22 cellular contexts compared by ENCODE assay signal in genomic region chr5:40414922-40415321, GRCh38.
DNase-seq lines count a peak whose midpoint lies in the region; ATAC-seq, FAIRE-seq and TF ChIP-seq lines count a peak whose summit lies in the region.
"Had no signal": no experiment of that assay in that cellular context is flagged by ENCODE, and none has a peak within 500 bp of the region (broad histone marks: within the 10 kb centered on the region; RNA-seq: fewer than 3 reads in every experiment).

No MANE protein-coding gene starts in this region.

- ATAC-seq in HepG2 (peak; percentile 35; the same call in 2 of the 3 replicates), right lobe of liver (no peak), IMR-90 (ENCODE audit: low read depth) (no peak), HG03159 (IDR thresholded peaks at IDR 0.05; ENCODE audit: unreplicated experiment) (no peak)
- ATAC-seq: GM12878 had no signal

- H4K8ac ChIP-seq in IMR-90 (ENCODE audit: low read depth in 2 of 2, low read length in 2 of 2), result no peak overlapping the region

- H3K4ac ChIP-seq in IMR-90 (ENCODE audit: low read depth, low read length), result 0 out of 2 replicates have a peak overlapping the region, but pooled peaks have one; percentile 34

- POLR2A ChIA-PET in HepG2 (lab: Yijun Ruan, JAX), result no interaction called here
- POLR2A ChIA-PET in IMR-90 (lab: Charles Lee; ENCODE audit: unreplicated experiment), result no interaction called here

- H2AK5ac ChIP-seq in IMR-90 (ENCODE audit: low read depth, low read length), result peak overlapping the region; percentile 45; the same call in 1 of the 2 replicates

- in situ Hi-C loops in HepG2 (cut with HindIII; ENCODE audit: extremely low pct_ligation_motif_present, low pct_unique_long_range_greater_than_20kb) (no loop called here), IMR-90 (cut with MboI; ENCODE audit: low sequenced_read_pairs) (no loop called here)

- H3K9me3 ChIP-seq in HepG2 (ENCODE audit: low read length) (no peaks in the 10 kb centered on the region), right lobe of liver (no peaks in the 10 kb centered on the region), IMR-90 (ENCODE audit: control insufficient read depth, insufficient read depth, low read length) (no peaks in the 10 kb centered on the region)
- H3K9me3 ChIP-seq: BE2C had no signal

- intact Hi-C loops in HepG2 (cut with micrococcal nuclease; ENCODE audit: unreplicated experiment), result no loop called here
- intact Hi-C loops in right lobe of liver (cut with DNase I), result no loop called here
- intact Hi-C loops in IMR-90 (cut with micrococcal nuclease), result no loop called here

- 1% methylated on average over 4 of the region's 4 CpGs for WGBS in HepG2 (ENCODE audit: low lambda C conversion rate)
- WGBS in right lobe of liver (ENCODE audit: insufficient coverage, low coverage, low lambda C conversion rate, missing lambda C conversion rate), result 52% methylated on average over 4 of the region's 4 CpGs
- WGBS in IMR-90 (ENCODE audit: extremely low coverage in 2 of 2, insufficient read length in 1 of 2), 2 experiments, result no CpG with 5 or more reads among the region's 4 CpGs

- peak overlapping the region; percentile 52; the same call in 1 of the 2 replicates for H2BK120ac ChIP-seq in IMR-90 (ENCODE audit: low read depth, low read length)

- BruUV-seq in HepG2 (replicated peaks; lab: Mats Ljungman, UMichigan) (no TSS peak), IMR-90 (replicated peaks; lab: Mats Ljungman, UMichigan) (no TSS peak)

- no peaks in the 10 kb centered on the region for H3K79me1 ChIP-seq in IMR-90 (ENCODE audit: low read depth in 1 of 2, low read length in 2 of 2)

- no peaks in the 10 kb centered on the region for H3K27me3 ChIP-seq in HepG2 (ENCODE audit: control insufficient read depth in 1 of 2, insufficient read depth in 2 of 2, low read length in 2 of 2)
- no peaks in the 10 kb centered on the region for H3K27me3 ChIP-seq in right lobe of liver
- no peaks in the 10 kb centered on the region for H3K27me3 ChIP-seq in IMR-90 (ENCODE audit: control insufficient read depth, insufficient read depth, low read length)
- H3K27me3 ChIP-seq: BE2C had no signal

- H3K36me3 ChIP-seq in HepG2 (replicated peaks in 1 of 2; ENCODE audit: control insufficient read depth in 1 of 2, insufficient read depth in 2 of 2, low read length in 2 of 2), result no peaks in the 10 kb centered on the region
- no peaks in the 10 kb centered on the region for H3K36me3 ChIP-seq in right lobe of liver
- no peaks in the 10 kb centered on the region for H3K36me3 ChIP-seq in IMR-90 (ENCODE audit: control insufficient read depth, insufficient read depth, low read length)
- H3K36me3 ChIP-seq: BE2C had no signal

- TF ChIP-seq CTCF in HepG2 (CRISPR knock-in tag; IDR thresholded peaks at IDR 0.05) (no peak), right lobe of liver (IDR thresholded peaks at IDR 0.05) (no peak), IMR-90 (conservative IDR thresholded peaks at IDR 0.05; ENCODE audit: low read depth, low read length) (no peak)

- no peak overlapping the region for H4K5ac ChIP-seq in IMR-90 (ENCODE audit: low read depth, low read length)

- CTCF ChIA-PET in HepG2 (lab: Yijun Ruan, JAX; ENCODE audit: low intra/inter-chr PET ratio, low total read pairs) (no interaction called here), IMR-90 (lab: Yijun Ruan, JAX) (no interaction called here)

- no peaks in the 10 kb centered on the region for H3K4me1 ChIP-seq in HepG2 (ENCODE audit: insufficient read depth, low read length)
- no peaks in the 10 kb centered on the region for H3K4me1 ChIP-seq in right lobe of liver
- peaks cover 3% of the 10 kb centered on the region for H3K4me1 ChIP-seq in IMR-90 (ENCODE audit: control insufficient read depth, insufficient read depth, low read length)
- H3K4me1 ChIP-seq: BE2C had no signal

- H4K20me1 ChIP-seq in HepG2 (ENCODE audit: insufficient read depth, low read length) (no peaks in the 10 kb centered on the region), IMR-90 (ENCODE audit: insufficient read depth, low read length) (no peaks in the 10 kb centered on the region)

- H2BK15ac ChIP-seq in IMR-90 (ENCODE audit: low read depth, low read length), result no peak overlapping the region; the same call in 2 of the 3 replicates

- dilution Hi-C loops in IMR-90 (cut with HindIII; ENCODE audit: low sequenced_read_pairs, unreplicated experiment), result no loop called here

- H3K23ac ChIP-seq in IMR-90 (ENCODE audit: low read depth, low read length), result no peak overlapping the region

- no peak for DNase-seq in HepG2 (ENCODE audit: low spot score)
- no peak for DNase-seq in right lobe of liver
- no peak for DNase-seq in IMR-90
- DNase-seq in SHP77 treated with DMSO at 0.1 percent for 48 hours (lab: John Stamatoyannopoulos, UW), result peak; percentile 16
- no peak for DNase-seq in stimulated activated CD4-positive, alpha-beta T cell treated with anti-CD3 and anti-CD28 coated beads, Interleukin-2, amount 100 ng/mL, for 48 hours
- DNase-seq in SIG-M5 treated with dmso at 0.1 percent for 504 hours (lab: John Stamatoyannopoulos, UW; ENCODE audit: unreplicated experiment), result no peak
- DNase-seq: ACHN; BE2C; C1 segment of cervical spinal cord; CD4-positive, CD25-positive, alpha-beta regulatory T cell; CD8-positive, alpha-beta memory T cell; COR-L47; DMS 273 treated with DMSO at 0.1 percent for 48 hours; DND-41; EL; H9; KG1 had no signal

- H3K14ac ChIP-seq in IMR-90 (replicated peaks; ENCODE audit: low read depth, low read length), result peak overlapping the region; percentile 45; the same call in 1 of the 2 replicates

- TF ChIP-seq RAD21 in HepG2 (CRISPR knock-in tag; IDR thresholded peaks at IDR 0.05) (no peak), IMR-90 (IDR thresholded peaks at IDR 0.05; ENCODE audit: low read length) (no peak)

- H2AK9ac ChIP-seq in IMR-90 (replicated peaks; ENCODE audit: low read depth, low read length, poor library complexity), result no peak overlapping the region

- no peak overlapping the region for H4K91ac ChIP-seq in IMR-90 (ENCODE audit: insufficient read depth, low read depth, low read length)

- H3K18ac ChIP-seq in IMR-90 (ENCODE audit: low read depth, low read length), result no peak overlapping the region

- H3K27ac ChIP-seq in HepG2 (ENCODE audit: extremely low read length, insufficient read depth, low read length) (no peak overlapping the region), right lobe of liver (no peak overlapping the region), IMR-90 (ENCODE audit: insufficient read depth, low read length) (no peak overlapping the region)
- H3K27ac ChIP-seq: HL-60 had no signal

- no peak overlapping the region for H2AFZ ChIP-seq in HepG2 (ENCODE audit: low read length)
- H2AFZ ChIP-seq in IMR-90 (replicated peaks; ENCODE audit: low read length, poor library complexity), result no peak overlapping the region

- TF ChIP-seq POLR2A in HepG2 (IDR thresholded peaks at IDR 0.05; ENCODE audit: insufficient read depth in 1 of 2, low read depth in 2 of 2, low read length in 2 of 2) (no peak), right lobe of liver (IDR thresholded peaks at IDR 0.05) (no peak), IMR-90 (IDR thresholded peaks at IDR 0.05; ENCODE audit: low read depth, low read length) (no peak)

- no peak overlapping the region for H2BK20ac ChIP-seq in IMR-90 (ENCODE audit: low read depth, low read length)

- H3K79me2 ChIP-seq in HepG2 (ENCODE audit: insufficient read depth, low read length), result no peaks in the 10 kb centered on the region

- no peak overlapping the region for H2BK5ac ChIP-seq in IMR-90 (ENCODE audit: low read depth, low read length, poor library complexity, severe bottlenecking)

- H3K9ac ChIP-seq in HepG2 (ENCODE audit: insufficient read depth, low read depth, low read length) (no peak overlapping the region), IMR-90 (ENCODE audit: low read depth, low read length) (no peak overlapping the region)

- peaks cover 5% of the 10 kb centered on the region; the same call in 1 of the 2 replicates for H3K9me1 ChIP-seq in IMR-90 (ENCODE audit: insufficient read depth, low read length)

- H3K4me3 ChIP-seq in HepG2 (replicated peaks in 1 of 3; ENCODE audit: insufficient read depth in 1 of 3, low read depth in 2 of 3, low read length in 3 of 3), result no peak overlapping the region
- H3K4me3 ChIP-seq in right lobe of liver, result no peak overlapping the region
- H3K4me3 ChIP-seq in IMR-90 (ENCODE audit: insufficient read depth, low read depth, low read length), result no peak overlapping the region
- H3K4me3 ChIP-seq: GM12878 had no signal

- TF ChIP-seq EP300 in HepG2 (IDR thresholded peaks at IDR 0.05; ENCODE audit: low read depth in 2 of 2, low read length in 2 of 2) (no peak), HepG2 (CRISPR knock-in tag; IDR thresholded peaks at IDR 0.05; ENCODE audit: borderline replicate concordance) (no peak)

- no peak overlapping the region for H3K56ac ChIP-seq in IMR-90 (ENCODE audit: extremely low read depth, insufficient read depth, low read length)

- no peak overlapping the region for H3K4me2 ChIP-seq in HepG2 (ENCODE audit: low read depth, low read length)
- no peak overlapping the region for H3K4me2 ChIP-seq in IMR-90 (ENCODE audit: low read depth, low read length)

- no peak for FAIRE-seq in HepG2 (lab: Jason Lieb, UNC)
- FAIRE-seq: GM12878, GM19239, H1 had no signal

TF ChIP-seq in HepG2, 621 proteins besides CTCF, POLR2A, EP300 and RAD21:
- no peak for TF ChIP-seq MLX (CRISPR knock-in tag; IDR thresholded peaks at IDR 0.05)
- TF ChIP-seq SNAPC2 (CRISPR knock-in tag; IDR thresholded peaks at IDR 0.05), result no peak

TF ChIP-seq in IMR-90, 13 proteins besides CTCF, POLR2A, EP300 and RAD21 (continues in another document):
- TF ChIP-seq RCOR1 (IDR thresholded peaks at IDR 0.05; ENCODE audit: insufficient replicate concordance, low read length), result no peak
- TF ChIP-seq SMC3 (IDR thresholded peaks at IDR 0.05; ENCODE audit: low read depth, low read length), result no peak
- TF ChIP-seq USF2 (IDR thresholded peaks at IDR 0.05; ENCODE audit: low read depth, low read length), result no peak
- no peak for TF ChIP-seq FOS (IDR thresholded peaks at IDR 0.05; ENCODE audit: low read depth, low read length)
- no peak for TF ChIP-seq ELK1 (IDR thresholded peaks at IDR 0.05; ENCODE audit: borderline replicate concordance, low read depth, low read length)
